ENCODE assay signal across 3 cellular contexts in genomic region chr16:82044585-82044911, GRCh38.
TF ChIP-seq lines count a peak whose summit lies in the region.

No MANE protein-coding gene starts in this region.

TF ChIP-seq in SK-N-SH, 30 proteins besides CTCF, POLR2A, EP300 and RAD21:
- TF ChIP-seq GABPA (IDR thresholded peaks at IDR 0.05; ENCODE audit: low read depth) (peak; percentile 45), SMC3 (IDR thresholded peaks at IDR 0.05; ENCODE audit: low read depth, low read length) (no peak), MAX (IDR thresholded peaks at IDR 0.05; ENCODE audit: low read depth) (no peak)

TF ChIP-seq in SK-N-SH treated with all-trans-retinoic acid at 6 μM for 48 hours, 23 proteins besides CTCF, POLR2A, EP300 and RAD21:
- TF ChIP-seq CSDC2 (CRISPR knock-in tag; IDR thresholded peaks at IDR 0.05) (no peak), ZNF70 (CRISPR knock-in tag; IDR thresholded peaks at IDR 0.05) (no peak), TOX (CRISPR knock-in tag; IDR thresholded peaks at IDR 0.05; ENCODE audit: borderline replicate concordance) (no peak), ZC3H10 (CRISPR knock-in tag; IDR thresholded peaks at IDR 0.05) (no peak), ESRRG (CRISPR knock-in tag; IDR thresholded peaks at IDR 0.05) (no peak), PPARA (CRISPR knock-in tag; IDR thresholded peaks at IDR 0.05; ENCODE audit: borderline replicate concordance) (no peak), OSR1 (CRISPR knock-in tag; IDR thresholded peaks at IDR 0.05) (no peak), PATZ1 (CRISPR knock-in tag; IDR thresholded peaks at IDR 0.05; ENCODE audit: borderline replicate concordance) (no peak), ISL1 (CRISPR knock-in tag; IDR thresholded peaks at IDR 0.05) (no peak), CREB5 (CRISPR knock-in tag; IDR thresholded peaks at IDR 0.05; ENCODE audit: low read depth) (no peak)

TF ChIP-seq in K562, 482 proteins besides CTCF, POLR2A, EP300 and RAD21:
- TF ChIP-seq MECOM (CRISPR knock-in tag; IDR thresholded peaks at IDR 0.05), result no peak
- TF ChIP-seq ZBTB11 (CRISPR knock-in tag; IDR thresholded peaks at IDR 0.05), result 0 out of 6 replicates have a peak, but pooled peaks of 1 of the 3 experiments have one; percentile 26
